ENCODE assay signal across 29 cellular contexts in genomic region chr4:92031825-92032224, GRCh38.
"Had no signal": no experiment of that assay in that cellular context is flagged by ENCODE, and none has a peak within 500 bp of the region (broad histone marks: within the 10 kb centered on the region; RNA-seq: fewer than 3 reads in every experiment).

No MANE protein-coding gene starts in this region.

- H3K27me3 ChIP-seq: ascending aorta, cardiac muscle cell, dorsolateral prefrontal cortex had no signal

- H3K36me3 ChIP-seq: ascending aorta, cardiac muscle cell had no signal

- FAIRE-seq: frontal cortex had no signal

- H3K27ac ChIP-seq: ascending aorta, cardiac muscle cell, coronary artery, dorsolateral prefrontal cortex had no signal

- H3K9me3 ChIP-seq: ascending aorta had no signal

- H3K4me1 ChIP-seq: ascending aorta had no signal

- H3K4me3 ChIP-seq: ascending aorta, cardiac muscle cell, coronary artery, dorsolateral prefrontal cortex had no signal

- DNase-seq: activated CD4-positive, alpha-beta memory T cell treated with anti-CD3 and anti-CD28 coated beads, Interleukin-2, amount 10 ng/mL, durations not matched to agents 7 days and 5 days; activated CD4-positive, alpha-beta T cell treated with anti-CD3 and anti-CD28 coated beads for 4 hours; activated CD4-positive, alpha-beta T cell treated with anti-CD3 and anti-CD28 coated beads, Interleukin-2, amount 10 ng/mL, durations not matched to agents 7 days and 5 days; activated CD4-positive, alpha-beta T cell treated with anti-CD3 and anti-CD28 coated beads, Interleukin-2, amount 50 U/mL, for 4 hours; activated CD4-positive, CD25-positive, alpha-beta regulatory T cell; activated CD4-positive, CD25-positive, alpha-beta regulatory T cell treated with anti-CD3 and anti-CD28 coated beads, Interleukin-2, amount 50 U/mL, for 72 hours; activated CD8-positive, alpha-beta memory T cell treated with anti-CD3 and anti-CD28 coated beads, Interleukin-2, amount 50 U/mL, for 48 hours; activated gamma-delta T cell; activated naive CD4-positive, alpha-beta T cell; activated naive CD4-positive, alpha-beta T cell treated with anti-CD3 and anti-CD28 coated beads, Interleukin-2, amount 10 ng/mL, durations not matched to agents 7 days and 5 days; activated naive CD8-positive, alpha-beta T cell treated with anti-CD3 and anti-CD28 coated beads, Interleukin-2, amount 10 ng/mL, durations not matched to agents 7 days and 5 days; activated T-cell treated with anti-CD3 and anti-CD28 coated beads for 4 hours; activated T-cell treated with anti-CD3 and anti-CD28 coated beads, Interleukin-2, amount 50 U/mL, for 24 hours; activated T-cell treated with anti-CD3 and anti-CD28 coated beads, Interleukin-2, amount 50 U/mL, for 72 hours; central memory CD4-positive, alpha-beta T cell; cerebellar nuclear complex; dorsolateral prefrontal cortex; effector memory CD4-positive, alpha-beta T cell; endodermal cell; foreskin fibroblast; head of caudate nucleus; T-helper 1 cell; T-helper 2 cell had no signal

- ATAC-seq: activated naive CD4-positive, alpha-beta T cell treated with anti-CD3 and anti-CD28 coated beads, Interleukin-2, amount 50 U/mL, for 72 hours; activated T-cell treated with anti-CD3 and anti-CD28 coated beads, Interleukin-2, amount 50 U/mL, for 72 hours; esophagus mucosa had no signal
